Comparison of ENCODE assay signal across 1 cellular context in genomic region chr20:61524956-61525666, GRCh38.
TF ChIP-seq lines count a peak whose summit lies in the region.

No MANE protein-coding gene starts in this region.

TF ChIP-seq in K562, 482 proteins besides CTCF, POLR2A, EP300 and RAD21 (continued from another document):
- no peak for TF ChIP-seq E2F6 (IDR thresholded peaks at IDR 0.05; ENCODE audit: borderline replicate concordance in 1 of 2, extremely low read depth in 1 of 2, insufficient read depth in 1 of 2, insufficient read length in 1 of 2, low read depth in 1 of 2, low read length in 1 of 2, poor library complexity in 1 of 2, severe bottlenecking in 1 of 2)
- TF ChIP-seq ZNF263 (CRISPR knock-in tag; IDR thresholded peaks at IDR 0.05; ENCODE audit: borderline replicate concordance) = no peak
- no peak for TF ChIP-seq DMBX1 (CRISPR knock-in tag; IDR thresholded peaks at IDR 0.05; ENCODE audit: borderline replicate concordance)
- no peak for TF ChIP-seq MAZ (CRISPR knock-in tag; conservative IDR thresholded peaks at IDR 0.05 in 1 of 2, IDR thresholded peaks at IDR 0.05 in 1 of 2)
- TF ChIP-seq ZFP36 (IDR thresholded peaks at IDR 0.05; ENCODE audit: low read depth, low read length, partially characterized antibody) = no peak
